ENCODE assay signal across 12 cellular contexts in genomic region chr1:20695503-20695902, GRCh38. TPM values are rescaled to one million over a fixed set of nuclear protein-coding genes. Genes with fewer than 3 reads are reported as not detected.
"Had no signal": no experiment of that assay in that cellular context is flagged by ENCODE, and none has a peak within 500 bp of the region (broad histone marks: within the 10 kb centered on the region; RNA-seq: fewer than 3 reads in every experiment).

No MANE protein-coding gene starts in this region.

- H3K27me3 ChIP-seq: dorsolateral prefrontal cortex, tibial artery, vagina had no signal

- H3K36me3 Mint-ChIP-seq: stimulated activated effector memory CD8-positive, alpha-beta T cell treated with anti-CD3 and anti-CD28 coated beads, Interleukin-12 subunit alpha, Interleukin-12 subunit beta, amount 100 ng/mL, for 72 hours had no signal

- H3K27ac Mint-ChIP-seq: stimulated activated effector memory CD8-positive, alpha-beta T cell treated with anti-CD3 and anti-CD28 coated beads, Interleukin-12 subunit alpha, Interleukin-12 subunit beta, amount 100 ng/mL, for 72 hours; T-helper 2 cell treated with Interferon-gamma antibody and Interleukin-4, amounts not matched to agents 5 μg/mL and 100 μg/mL, for 36 hours had no signal

- H3K4me3 ChIP-seq: lung had no signal

- H3K9me3 Mint-ChIP-seq: neural crest cell; stimulated activated effector memory CD8-positive, alpha-beta T cell treated with anti-CD3 and anti-CD28 coated beads, Interleukin-12 subunit alpha, Interleukin-12 subunit beta, amount 100 ng/mL, for 72 hours; T-helper 2 cell treated with Interferon-gamma antibody and Interleukin-4, amounts not matched to agents 5 μg/mL and 100 μg/mL, for 36 hours had no signal

- DNase-seq: activated CD4-positive, alpha-beta T cell treated with anti-CD3 and anti-CD28 coated beads, Interleukin-2, amount 50 U/mL, for 4 hours; activated naive CD4-positive, alpha-beta T cell treated with Interleukin-2 at 50 U/mL for 16 hours; activated T-cell treated with anti-CD3 and anti-CD28 coated beads, Interleukin-2, amount 50 U/mL, for 48 hours; dorsolateral prefrontal cortex; left colon; tibial artery had no signal

- H3K9me3 ChIP-seq: tibial artery, vagina had no signal

RNA-seq across cellular contexts. Expression of gene SH2D5, which starts 37.0 kb away (rescaled TPM):
- total RNA-seq: vagina had no signal
- polyA plus RNA-seq: smooth muscle cell had no signal
